Comparison of ENCODE assay signal across 23 cellular contexts in genomic region chr16:50444546-50444945, GRCh38.
"Had no signal": no experiment of that assay in that cellular context is flagged by ENCODE, and none has a peak within 500 bp of the region (broad histone marks: within the 10 kb centered on the region; RNA-seq: fewer than 3 reads in every experiment).

No MANE protein-coding gene starts in this region.

- H3K27me3 Mint-ChIP-seq: activated CD4-positive, alpha-beta memory T cell treated with anti-CD3 and anti-CD28 coated beads for 36 hours had no signal

- H3K4me3 ChIP-seq: ascending aorta, colonic mucosa, esophagus muscularis mucosa, heart left ventricle, neural progenitor cell, spleen, upper lobe of right lung had no signal

- H3K4me1 ChIP-seq: ascending aorta, colonic mucosa, esophagus muscularis mucosa, heart left ventricle, spleen, upper lobe of right lung had no signal

- H3K9ac ChIP-seq: neural progenitor cell had no signal

- H3K4me1 Mint-ChIP-seq: activated CD8-positive, alpha-beta memory T cell treated with anti-CD3 and anti-CD28 coated beads, Interleukin-2, amount 10 ng/mL, durations not matched to agents 7 days and 5 days; memory B cell had no signal

- ATAC-seq: activated CD8-positive, alpha-beta memory T cell treated with anti-CD3 and anti-CD28 coated beads, Interleukin-2, amount 10 ng/mL, durations not matched to agents 7 days and 5 days; activated naive CD4-positive, alpha-beta T cell treated with anti-CD3 and anti-CD28 coated beads, Interleukin-2, amount 50 U/mL, for 72 hours; heart left ventricle; left cardiac atrium; naive thymus-derived CD4-positive, alpha-beta T cell; upper lobe of right lung; WTC11 had no signal

- H3K27me3 ChIP-seq: ascending aorta, brain microvascular endothelial cell, colonic mucosa, neural progenitor cell had no signal

- H3K4me3 Mint-ChIP-seq: activated CD4-positive, alpha-beta memory T cell treated with anti-CD3 and anti-CD28 coated beads for 36 hours; activated CD8-positive, alpha-beta memory T cell treated with anti-CD3 and anti-CD28 coated beads, Interleukin-2, amount 10 ng/mL, durations not matched to agents 7 days and 5 days; memory B cell; naive thymus-derived CD4-positive, alpha-beta T cell; neural progenitor cell; WTC11 had no signal

- H3K4me2 ChIP-seq: neural progenitor cell had no signal

- H3K36me3 ChIP-seq: ascending aorta, brain microvascular endothelial cell, colonic mucosa, esophagus muscularis mucosa, heart left ventricle, neural progenitor cell, spleen, upper lobe of right lung had no signal

- H3K27ac Mint-ChIP-seq: activated CD4-positive, alpha-beta memory T cell treated with anti-CD3 and anti-CD28 coated beads for 36 hours; activated CD8-positive, alpha-beta memory T cell treated with anti-CD3 and anti-CD28 coated beads, Interleukin-2, amount 10 ng/mL, durations not matched to agents 7 days and 5 days; memory B cell; naive thymus-derived CD4-positive, alpha-beta T cell; WTC11 had no signal

- H3K27ac ChIP-seq: ascending aorta, brain microvascular endothelial cell, colonic mucosa, esophagus muscularis mucosa, heart left ventricle, neural progenitor cell, spleen, upper lobe of right lung had no signal

- H3K9me3 ChIP-seq: colonic mucosa had no signal

- DNase-seq: activated CD4-positive, alpha-beta memory T cell treated with anti-CD3 and anti-CD28 coated beads for 36 hours; activated CD4-positive, alpha-beta T cell treated with anti-CD3 and anti-CD28 coated beads for 48 hours; activated CD8-positive, alpha-beta memory T cell treated with anti-CD3 and anti-CD28 coated beads, Interleukin-2, amount 10 ng/mL, durations not matched to agents 7 days and 5 days; activated T-cell treated with anti-CD3 and anti-CD28 coated beads for 4 hours; brain microvascular endothelial cell; colonic mucosa; heart left ventricle; islet precursor cell; left cardiac atrium; naive thymus-derived CD4-positive, alpha-beta T cell; retina; spleen; stimulated activated CD4-positive, alpha-beta T cell treated with anti-CD3 and anti-CD28 coated beads, Interleukin-4, amount 100 ng/mL, for 1 hour; stimulated activated naive CD4-positive, alpha-beta T cell treated with Interleukin-2 at 50 U/mL for 16 hours; T-helper 1 cell; T1000; upper lobe of right lung had no signal

- H2AFZ ChIP-seq: neural progenitor cell had no signal
